Comparison of ENCODE assay signal across 15 cellular contexts in genomic region chr20:63522981-63523611, GRCh38. TPM values are rescaled to one million over a fixed set of nuclear protein-coding genes. Genes with fewer than 3 reads are reported as not detected.
DNase-seq lines count a peak whose midpoint lies in the region; ATAC-seq and TF ChIP-seq lines count a peak whose summit lies in the region.
"Had no signal": no experiment of that assay in that cellular context is flagged by ENCODE, and none has a peak within 500 bp of the region (broad histone marks: within the 10 kb centered on the region; RNA-seq: fewer than 3 reads in every experiment).

No MANE protein-coding gene starts in this region.

- no peak overlapping the region for H3K4me2 ChIP-seq in HCT116 (ENCODE audit: low read length)
- H3K4me2 ChIP-seq: KMS-11 had no signal

- H3K4me3 ChIP-seq in CD8-positive, alpha-beta memory T cell (ENCODE audit: low read length): no peak overlapping the region
- no peak overlapping the region for H3K4me3 ChIP-seq in HCT116 (replicated peaks in 1 of 2; ENCODE audit: low read depth in 1 of 2, low read length in 2 of 2)
- H3K4me3 ChIP-seq: thyroid gland had no signal

- in situ Hi-C loops in G401 (cut with HindIII; ENCODE audit: low sequenced_read_pairs): no loop called here

- H3K9me3 Mint-ChIP-seq in CD8-positive, alpha-beta memory T cell: peaks cover 0 to 3% (median 0%) of the 10 kb centered on the region in 5 donors
- no peaks in the 10 kb centered on the region for H3K9me3 Mint-ChIP-seq in endothelial cell (ENCODE audit: unreplicated experiment)
- no peaks in the 10 kb centered on the region for H3K9me3 Mint-ChIP-seq in neural crest cell
- no peaks in the 10 kb centered on the region for H3K9me3 Mint-ChIP-seq in osteocyte (ENCODE audit: unreplicated experiment)

- TF ChIP-seq RAD21 in HCT116 (IDR thresholded peaks at IDR 0.05; ENCODE audit: low read depth): no peak

- no peaks in the 10 kb centered on the region for H4K20me1 ChIP-seq in HCT116 (ENCODE audit: insufficient read depth)

- DNase-seq in CD8-positive, alpha-beta memory T cell: peak in 1 of 5 donors; percentile 49
- no peak for DNase-seq in HCT116 (ENCODE audit: low read depth, low spot score)
- no peak for DNase-seq in endothelial cell (ENCODE audit: low spot score)
- no peak for DNase-seq in neural crest cell (ENCODE audit: low read depth, low spot score)
- DNase-seq in HCEC 1CT: no peak
- no peak for DNase-seq in NCI-H1694 (lab: John Stamatoyannopoulos, UW)
- DNase-seq in G401 (ENCODE audit: low spot score): no peak
- DNase-seq in osteocyte (ENCODE audit: extremely low spot score, unreplicated experiment): no peak
- DNase-seq: activated CD8-positive, alpha-beta memory T cell treated with anti-CD3 and anti-CD28 coated beads, Interleukin-2, amount 10 ng/mL, durations not matched to agents 7 days and 5 days; foreskin keratinocyte; NCI-H1694 treated with DMSO at 0.1 percent for 48 hours; NCI-H69; thyroid gland had no signal

- peak overlapping the region in 1 of 8 donors; percentile 77 for H3K27ac Mint-ChIP-seq in CD8-positive, alpha-beta memory T cell
- no peak overlapping the region for H3K27ac Mint-ChIP-seq in endothelial cell (ENCODE audit: unreplicated experiment)
- H3K27ac Mint-ChIP-seq in neural crest cell (ENCODE audit: unreplicated experiment): no peak overlapping the region
- H3K27ac Mint-ChIP-seq in osteocyte (ENCODE audit: unreplicated experiment): no peak overlapping the region
- H3K27ac Mint-ChIP-seq: activated CD8-positive, alpha-beta memory T cell treated with anti-CD3 and anti-CD28 coated beads, Interleukin-2, amount 10 ng/mL, durations not matched to agents 7 days and 5 days had no signal

- peaks cover 14% of the 10 kb centered on the region for H3K36me3 ChIP-seq in CD8-positive, alpha-beta memory T cell (ENCODE audit: insufficient read depth, low read length)
- peaks cover 6 to 24% of the 10 kb centered on the region in 2 experiments for H3K36me3 ChIP-seq in HCT116 (ENCODE audit: control insufficient read depth in 1 of 2, insufficient read depth in 2 of 2, low read length in 2 of 2)

- no peak for TF ChIP-seq POLR2A in HCT116 (IDR thresholded peaks at IDR 0.05; ENCODE audit: borderline replicate concordance, extremely low read depth, insufficient read depth, insufficient read length)

- H3K4me1 ChIP-seq in CD8-positive, alpha-beta memory T cell (ENCODE audit: insufficient read depth, low read length): peaks cover 20% of the 10 kb centered on the region
- H3K4me1 ChIP-seq in HCT116 (ENCODE audit: control insufficient read depth in 1 of 2, insufficient read depth in 2 of 2, low read length in 2 of 2): peaks cover 8 to 44% of the 10 kb centered on the region in 2 experiments; a peak in 3 of 4 replicates

- H3K27me3 Mint-ChIP-seq in CD8-positive, alpha-beta memory T cell: no peaks in the 10 kb centered on the region
- H3K27me3 Mint-ChIP-seq in endothelial cell (ENCODE audit: unreplicated experiment) (peaks cover 15% of the 10 kb centered on the region), neural crest cell (ENCODE audit: low read depth) (peaks cover 10% of the 10 kb centered on the region), osteocyte (ENCODE audit: unreplicated experiment) (no peaks in the 10 kb centered on the region)

- no peak for TF ChIP-seq CTCF in HCT116 (IDR thresholded peaks at IDR 0.05 in 2 of 3, conservative IDR thresholded peaks at IDR 0.05 in 1 of 3; ENCODE audit: borderline replicate concordance in 1 of 3, insufficient read depth in 1 of 3, low read depth in 2 of 3, low read length in 2 of 3)
- TF ChIP-seq CTCF in endothelial cell (IDR thresholded peaks at IDR 0.05; ENCODE audit: unreplicated experiment): no peak
- no peak for TF ChIP-seq CTCF in neural crest cell (conservative IDR thresholded peaks at IDR 0.05)
- TF ChIP-seq CTCF in osteocyte (IDR thresholded peaks at IDR 0.05): no peak

- no peak overlapping the region for H3K27ac ChIP-seq in CD8-positive, alpha-beta memory T cell (ENCODE audit: low read depth, low read length)
- H3K27ac ChIP-seq in HCT116 (ENCODE audit: low read depth, low read length): no peak overlapping the region; the same call in 1 of the 2 replicates
- H3K27ac ChIP-seq: ascending aorta, foreskin keratinocyte, KMS-11, thyroid gland had no signal

- H3K9ac ChIP-seq in HCT116 (ENCODE audit: low read length): no peak overlapping the region
- H3K9ac ChIP-seq: KMS-11 had no signal

- BruUV-seq in HCT116 (replicated peaks; lab: Mats Ljungman, UMichigan): no TSS peak

- CTCF ChIA-PET in CD8-positive, alpha-beta memory T cell (lab: Charles Lee): interaction anchor here (1.1 to 2.4 kb wide), 5 partner anchors 11 to 119 kb away, joined by 3 to 17 read pairs (median 3); partner anchors contain the start of gene PTK6
- CTCF ChIA-PET in HCT116 (lab: Charles Lee): interaction anchor here (1.1 kb wide), 1 partner anchor 15 kb away, joined by 5 read pairs; no protein-coding TSS in a partner anchor

- no peaks in the 10 kb centered on the region for H3K9me3 ChIP-seq in CD8-positive, alpha-beta memory T cell (ENCODE audit: low read length)
- peaks cover 5 to 7% of the 10 kb centered on the region in 2 experiments; a peak in 2 of 4 replicates for H3K9me3 ChIP-seq in HCT116 (ENCODE audit: control insufficient read depth in 1 of 2, insufficient read depth in 1 of 2, low read depth in 1 of 2, low read length in 2 of 2)
- H3K9me3 ChIP-seq: ascending aorta, thyroid gland had no signal

- no peaks in the 10 kb centered on the region for H3K9me2 ChIP-seq in HCT116 (ENCODE audit: insufficient read depth)

- H3K27me3 ChIP-seq in CD8-positive, alpha-beta memory T cell (ENCODE audit: insufficient read depth, low read length, poor library complexity, severe bottlenecking): no peaks in the 10 kb centered on the region
- H3K27me3 ChIP-seq in HCT116 (ENCODE audit: insufficient read depth, low read length): no peaks in the 10 kb centered on the region
- H3K27me3 ChIP-seq: ascending aorta, foreskin keratinocyte, thyroid gland had no signal

- ATAC-seq in HCT116: no peak
- ATAC-seq: activated CD8-positive, alpha-beta memory T cell treated with anti-CD3 and anti-CD28 coated beads, Interleukin-2, amount 10 ng/mL, durations not matched to agents 7 days and 5 days; foreskin keratinocyte had no signal

- intact Hi-C loops in HCT116 (cut with micrococcal nuclease): no loop called here

- no peak overlapping the region for H2AFZ ChIP-seq in HCT116 (ENCODE audit: low read depth, low read length, poor library complexity, severe bottlenecking)

- H3K4me3 Mint-ChIP-seq in CD8-positive, alpha-beta memory T cell: peak overlapping the region in 6 of 7 donors; percentile 57 to 76 (median 67)
- H3K4me3 Mint-ChIP-seq in endothelial cell (ENCODE audit: unreplicated experiment) (peak overlapping the region; percentile 65), neural crest cell (peak overlapping the region; percentile 79), osteocyte (ENCODE audit: unreplicated experiment) (no peak overlapping the region)

- peaks cover 8 to 36% (median 10%) of the 10 kb centered on the region in 3 donors for H3K4me1 Mint-ChIP-seq in CD8-positive, alpha-beta memory T cell
- H3K4me1 Mint-ChIP-seq in endothelial cell (ENCODE audit: unreplicated experiment) (peaks cover 2% of the 10 kb centered on the region), neural crest cell (peaks cover 23% of the 10 kb centered on the region), osteocyte (ENCODE audit: unreplicated experiment) (peaks cover 15% of the 10 kb centered on the region)

- RAD21 ChIA-PET in HCT116 (lab: Charles Lee; ENCODE audit: low non-redundant PET in 1 of 2, low total read pairs in 2 of 2, uncharacterized antibody in 2 of 2, unreplicated experiment in 2 of 2): no interaction called here

- peaks cover 2 to 25% (median 7%) of the 10 kb centered on the region in 3 donors for H3K36me3 Mint-ChIP-seq in CD8-positive, alpha-beta memory T cell
- H3K36me3 Mint-ChIP-seq in endothelial cell (ENCODE audit: low read depth, unreplicated experiment): peaks cover 12% of the 10 kb centered on the region
- peaks cover 5% of the 10 kb centered on the region for H3K36me3 Mint-ChIP-seq in neural crest cell (ENCODE audit: low read depth)
- H3K36me3 Mint-ChIP-seq in osteocyte (ENCODE audit: unreplicated experiment): peaks cover 11% of the 10 kb centered on the region

- peaks cover 21% of the 10 kb centered on the region for H3K79me2 ChIP-seq in HCT116 (ENCODE audit: insufficient read depth, low read length)

- POLR2A ChIA-PET in CD8-positive, alpha-beta memory T cell (lab: Charles Lee): interaction anchor here (0.6 to 3.1 kb wide), 8 partner anchors 11 to 342 kb away, joined by 3 to 31 read pairs (median 3); partner anchors contain the start of genes GMEB2, PTK6, RTEL1 and STMN3
- POLR2A ChIA-PET in HCT116 (lab: Charles Lee): interaction anchor here (0.6 to 2.1 kb wide), 3 partner anchors 14 to 204 kb away, joined by 3 to 9 read pairs (median 3); partner anchors contain the start of genes HELZ2 and PTK6

RNA-seq across cellular contexts. Expression of gene PPDPF, which starts 2.5 kb away (rescaled TPM):
- total RNA-seq in CD8-positive, alpha-beta memory T cell: 100 to 1,000 TPM; 207 to 218 TPM
- polyA plus RNA-seq in CD8-positive, alpha-beta memory T cell: 137 TPM
- total RNA-seq in HCT116 (2021; ENCODE audit: unreplicated experiment) (346 TPM), endothelial cell (ENCODE audit: unreplicated experiment) (151 TPM), neural crest cell (193 and 201 TPM in 2 replicates), osteocyte (220 and 239 TPM in 2 replicates)
- 308 and 356 TPM in 2 replicates for polyA plus RNA-seq in HCT116 (2012)
- total RNA-seq in G401 (2014; rRNA removed; shearing (Covaris generic)): 31.9 and 38.0 TPM in 2 replicates

RNA-seq across cellular contexts. Expression of gene PTK6, which starts 14.1 kb away (rescaled TPM):
- total RNA-seq in CD8-positive, alpha-beta memory T cell: under 1 TPM; 0.18 to 0.31 TPM
- 0.16 TPM for polyA plus RNA-seq in CD8-positive, alpha-beta memory T cell
- total RNA-seq in HCT116 (2021; ENCODE audit: unreplicated experiment): 6.7 TPM
- polyA plus RNA-seq in HCT116 (2012): 7.2 and 8.0 TPM in 2 replicates
- total RNA-seq in endothelial cell (ENCODE audit: unreplicated experiment): not detected
- total RNA-seq in neural crest cell: not detected in 2 replicates
- total RNA-seq in G401 (2014; rRNA removed; shearing (Covaris generic)): 0.10 TPM in 1 of 2 replicates, not detected in the other
- 0.13 TPM in 1 of 2 replicates, not detected in the other for total RNA-seq in osteocyte
- total RNA-seq: ascending aorta had no signal

RNA-seq across cellular contexts. Expression of gene EEF1A2, which starts 24.2 kb away (rescaled TPM):
- total RNA-seq in CD8-positive, alpha-beta memory T cell: under 1 TPM in 1 of 2 experiments, not detected in 1; 0.20 TPM
- polyA plus RNA-seq in CD8-positive, alpha-beta memory T cell: 0.17 TPM
- 454 TPM for total RNA-seq in HCT116 (2021; ENCODE audit: unreplicated experiment)
- 682 and 834 TPM in 2 replicates for polyA plus RNA-seq in HCT116 (2012)
- 0.31 TPM for total RNA-seq in endothelial cell (ENCODE audit: unreplicated experiment)
- total RNA-seq in neural crest cell: 4.5 and 4.6 TPM in 2 replicates
- 47.5 and 58.1 TPM in 2 replicates for total RNA-seq in G401 (2014; rRNA removed; shearing (Covaris generic))
- total RNA-seq in osteocyte: 0.56 and 0.68 TPM in 2 replicates

RNA-seq across cellular contexts. Expression of gene SRMS, which starts 24.5 kb away (rescaled TPM):
- not detected for total RNA-seq in CD8-positive, alpha-beta memory T cell
- not detected for polyA plus RNA-seq in CD8-positive, alpha-beta memory T cell
- 3.2 TPM for total RNA-seq in HCT116 (2021; ENCODE audit: unreplicated experiment)
- 1.8 and 2.5 TPM in 2 replicates for polyA plus RNA-seq in HCT116 (2012)
- total RNA-seq in endothelial cell (ENCODE audit: unreplicated experiment): not detected
- not detected in 2 replicates for total RNA-seq in neural crest cell
- total RNA-seq in G401 (2014; rRNA removed; shearing (Covaris generic)): not detected in 2 replicates
- not detected in 2 replicates for total RNA-seq in osteocyte
- total RNA-seq: activated CD8-positive, alpha-beta memory T cell treated with anti-CD3 and anti-CD28 coated beads, Interleukin-2, amount 10 ng/mL, durations not matched to agents 7 days and 5 days; ascending aorta; thyroid gland had no signal

RNA-seq across cellular contexts. Expression of gene FNDC11, which starts 30.9 kb away (rescaled TPM):
- total RNA-seq in CD8-positive, alpha-beta memory T cell: under 1 TPM; 0.13 to 0.26 TPM
- polyA plus RNA-seq in CD8-positive, alpha-beta memory T cell: not detected
- total RNA-seq in HCT116 (2021; ENCODE audit: unreplicated experiment): 5.5 TPM
- 3.1 TPM in 2 replicates for polyA plus RNA-seq in HCT116 (2012)
- total RNA-seq in endothelial cell (ENCODE audit: unreplicated experiment): 1.3 TPM
- 1.5 and 1.9 TPM in 2 replicates for total RNA-seq in neural crest cell
- 0.86 and 1.4 TPM in 2 replicates for total RNA-seq in G401 (2014; rRNA removed; shearing (Covaris generic))
- 0.13 and 0.34 TPM in 2 replicates for total RNA-seq in osteocyte
- total RNA-seq: ascending aorta had no signal
